Comparison of ENCODE assay signal across 9 cellular contexts in genomic region chr20:58515240-58516212, GRCh38. TPM values are rescaled to one million over a fixed set of nuclear protein-coding genes. Genes with fewer than 3 reads are reported as not detected.
A peak's percentile ranks its signal among the peaks of the same experiment; 100 is the strongest.
DNase-seq lines count a peak whose midpoint lies in the region; ATAC-seq, FAIRE-seq and TF ChIP-seq lines count a peak whose summit lies in the region.
"Had no signal": no experiment of that assay in that cellular context is flagged by ENCODE, and none has a peak within 500 bp of the region (broad histone marks: within the 10 kb centered on the region; RNA-seq: fewer than 3 reads in every experiment).

Gene APCDD1L, minus strand, starts transcription at chr20:58515399. Its CDS starts 692 bp downstream, at chr20:58514707.

- H3K4me1 ChIP-seq in left ventricle myocardium inferior (peaks cover 5% of the 10 kb centered on the region), sigmoid colon (peaks cover 0 to 22% (median 15%) of the 10 kb centered on the region in 4 donors), spleen (peaks cover 0 to 9% (median 0%) of the 10 kb centered on the region in 6 donors)

- H3K36me3 ChIP-seq in left ventricle myocardium inferior (no peaks in the 10 kb centered on the region), sigmoid colon (no peaks in the 10 kb centered on the region), spleen (no peaks in the 10 kb centered on the region)

- POLR2A ChIA-PET in GM10248 (lab: Yijun Ruan, JAX): no interaction called here

- H3K27me3 ChIP-seq in left ventricle myocardium inferior (ENCODE audit: low read depth) (peaks cover 72% of the 10 kb centered on the region), sigmoid colon (peaks cover 0 to 24% (median 11%) of the 10 kb centered on the region in 3 donors), spleen (replicated peaks in 1 of 7) (peaks cover 0 to 55% (median 27%) of the 10 kb centered on the region in 7 donors)

- no peak for TF ChIP-seq EP300 in sigmoid colon (IDR thresholded peaks at IDR 0.05)

- CTCF ChIA-PET in GM10248 (lab: Yijun Ruan, JAX): interaction anchor here (0.8 kb wide), 1 partner anchor 18 kb away, joined by 3 read pairs; no protein-coding TSS in a partner anchor

- DNase-seq in H54 (ENCODE audit: insufficient read length, low spot score) (peak; percentile 92), amniotic epithelial cell (ENCODE audit: low read depth) (peak; percentile 25), left ventricle myocardium inferior (no peak), sigmoid colon (peak; percentile 60), RKO (ENCODE audit: low spot score) (no peak), GM10248 (ENCODE audit: extremely low spot score) (no peak), spleen (no peak)

- H3K4me3 ChIP-seq in left ventricle myocardium inferior (peak within 1 kb of the TSS; percentile 53), sigmoid colon (peak within 1 kb of the TSS; percentile 5 to 55 (median 44)), spleen (no peak within 1 kb of the TSS)

- FAIRE-seq in H54 (lab: Jason Lieb, UNC): no peak
- FAIRE-seq: colon had no signal

- 21 to 25% methylated on average over 28 of the region's 28 CpGs for WGBS in sigmoid colon, 2 donors
- WGBS in spleen, 5 donors: 20 to 33% (median 23%) methylated on average over 21 to 28 of the region's 28 CpGs

- H3K9me3 ChIP-seq in left ventricle myocardium inferior (replicated peaks) (no peaks in the 10 kb centered on the region), sigmoid colon (no peaks in the 10 kb centered on the region), spleen (no peaks in the 10 kb centered on the region)

- TF ChIP-seq POLR2A in H54 (IDR thresholded peaks at IDR 0.05; ENCODE audit: low read depth, low read length) (peak; percentile 56), sigmoid colon (IDR thresholded peaks at IDR 0.05) (no peak), spleen (IDR thresholded peaks at IDR 0.05) (no peak)

- no peak for ATAC-seq in GM21529 (IDR thresholded peaks at IDR 0.05; ENCODE audit: unreplicated experiment)

- intact Hi-C loops in left ventricle myocardium inferior (cut with micrococcal nuclease) (no loop called here), sigmoid colon (cut with DNase I) (no loop called here), spleen (cut with DNase I; ENCODE audit: low total_unique reads) (no loop called here)

- no peak for TF ChIP-seq CTCF in left ventricle myocardium inferior (IDR thresholded peaks at IDR 0.05; ENCODE audit: borderline replicate concordance)
- TF ChIP-seq CTCF in sigmoid colon (IDR thresholded peaks at IDR 0.05): no peak
- no peak for TF ChIP-seq CTCF in GM10248 (IDR thresholded peaks at IDR 0.05; ENCODE audit: control extremely low read depth, extremely low read depth, low read depth, missing control alignments)
- no peak for TF ChIP-seq CTCF in spleen (IDR thresholded peaks at IDR 0.05 in 8 of 11, conservative IDR thresholded peaks at IDR 0.05 in 3 of 11)

- H3K27ac ChIP-seq in left ventricle myocardium inferior (replicated peaks) (no peak within 1 kb of the TSS), sigmoid colon (no peak within 1 kb of the TSS), spleen (no peak within 1 kb of the TSS)

RNA-seq across cellular contexts. Expression of gene APCDD1L, which starts in this region (rescaled TPM):
- total RNA-seq in left ventricle myocardium inferior: 0.91 TPM
- 1 to 10 TPM in 3 of 4 donors, under 1 TPM in 1; 0.33 to 1.9 (median 1.6) TPM for total RNA-seq in sigmoid colon
- under 1 TPM in 2 of 3 donors, not detected in 1; 0.22 to 0.23 TPM for polyA plus RNA-seq in sigmoid colon
- under 1 TPM in 1 of 7 donors, not detected in 6; 0.50 TPM for total RNA-seq in spleen
- under 1 TPM in 1 of 3 donors, not detected in 2; 0.03 TPM for polyA plus RNA-seq in spleen

Comparison
In these comparisons a context has a peak if more than half of its experiments do, and no peak if none do; other contexts are left out.
1. DNase-seq: peak in H54 (single experiment), amniotic epithelial cell (single experiment) and sigmoid colon (single experiment); none in left ventricle myocardium inferior (single experiment), RKO (single experiment), GM10248 (single experiment) and spleen (single experiment).
2. H3K4me3 ChIP-seq: peak in left ventricle myocardium inferior (single experiment) and sigmoid colon (4 of 4); none in spleen (0 of 8).